Comparison of ENCODE assay signal across 1 cellular context in the genomic region with DNA sequence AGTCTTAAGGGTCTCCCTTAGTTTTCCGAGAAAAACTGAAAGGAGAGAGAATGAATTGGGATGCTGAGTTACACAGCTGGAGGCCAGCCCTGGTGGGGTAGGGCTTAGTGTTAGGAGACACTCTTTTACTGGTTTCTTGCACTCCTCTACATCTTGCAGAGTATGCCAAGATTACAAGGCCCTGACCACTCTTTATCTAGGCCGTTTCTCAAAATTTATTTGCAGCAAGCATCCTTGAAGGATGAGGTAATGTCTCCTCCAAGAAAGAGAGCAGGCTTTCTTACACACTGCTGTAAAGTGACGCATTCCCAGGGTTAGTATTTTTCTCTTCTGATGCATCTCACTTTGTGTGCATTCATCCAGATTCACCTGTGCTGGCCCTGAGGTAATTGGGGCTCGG.
TF ChIP-seq lines count a peak whose summit lies in the region.

No MANE protein-coding gene starts in this region.

TF ChIP-seq in H1, 55 proteins besides CTCF, POLR2A, EP300 and RAD21:
- no peak for TF ChIP-seq EGR1 (IDR thresholded peaks at IDR 0.05; ENCODE audit: borderline replicate concordance, low read depth, low read length)
